In the genomic region with DNA sequence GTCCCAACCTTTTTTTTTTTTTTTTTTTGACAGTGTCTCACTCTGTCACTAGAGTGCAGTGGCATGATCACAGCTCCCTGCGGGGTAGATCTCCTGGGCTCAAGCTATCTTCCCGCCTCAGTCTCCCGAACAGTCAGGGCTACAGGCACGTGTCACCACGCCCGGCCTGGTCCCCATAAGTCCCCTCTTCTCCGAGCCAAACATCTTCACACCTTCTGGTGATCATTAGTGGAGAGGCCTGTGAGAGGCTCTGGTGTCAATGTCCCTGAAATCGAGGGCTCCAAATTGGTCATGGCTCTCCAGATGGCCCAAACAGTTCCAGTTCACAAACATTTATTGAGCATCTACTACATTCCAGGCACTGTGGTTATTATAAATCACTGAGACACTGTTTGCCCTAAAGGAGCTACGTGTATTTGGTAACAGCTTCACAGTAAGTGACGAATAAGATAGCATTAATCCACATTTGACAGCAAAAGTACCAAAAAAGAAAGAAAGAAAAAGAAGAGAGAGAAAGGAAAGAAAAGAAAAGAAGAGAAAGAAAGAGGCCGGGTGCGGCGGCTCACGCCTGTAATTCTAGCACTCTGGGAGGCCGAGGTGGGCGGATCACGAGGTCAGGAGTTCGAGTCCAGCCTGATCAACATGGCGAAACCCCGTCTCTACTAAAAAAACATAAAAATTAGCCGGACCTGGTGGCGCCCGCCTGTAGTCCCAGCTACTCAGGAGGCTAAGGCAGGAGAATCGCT, we compare ENCODE assay signal across 8 cellular contexts. TPM values are rescaled to one million over a fixed set of nuclear protein-coding genes. Genes with fewer than 3 reads are reported as not detected.
DNase-seq lines count a peak whose midpoint lies in the region; FAIRE-seq and TF ChIP-seq lines count a peak whose summit lies in the region.

No MANE protein-coding gene starts in this region.

- TF ChIP-seq RAD21 in H1 (IDR thresholded peaks at IDR 0.05 in 1 of 2, conservative IDR thresholded peaks at IDR 0.05 in 1 of 2; ENCODE audit: low read depth in 2 of 2, low read length in 2 of 2): no peak

- no peak overlapping the region for H3K23ac ChIP-seq in H1 (ENCODE audit: insufficient read length)

- POLR2A ChIA-PET in H1 (lab: Charles Lee; ENCODE audit: partially characterized antibody): interaction anchor here (0.6 to 6.2 kb wide), 14 partner anchors 9 to 418 kb away, joined by 3 to 27 read pairs (median 4); a partner anchor contains a TSS

- TF ChIP-seq EP300 in H1 (IDR thresholded peaks at IDR 0.05; ENCODE audit: borderline replicate concordance in 1 of 2, low read depth in 2 of 2, low read length in 2 of 2): no peak

- peak overlapping the region; percentile 48 to 72; a peak in 3 of 4 replicates for H3K4me2 ChIP-seq in H1 (ENCODE audit: insufficient read depth in 1 of 2, low read depth in 2 of 2, low read length in 2 of 2)

- H3K27ac ChIP-seq in C4-2B: peak overlapping the region; percentile 96
- H3K27ac ChIP-seq in H1 (ENCODE audit: low read depth, low read length): no peak overlapping the region

- H3K27me3 ChIP-seq in H1 (replicated peaks in 1 of 4; ENCODE audit: control insufficient read depth in 3 of 4, extremely low read depth in 1 of 4, insufficient read depth in 3 of 4, low read length in 3 of 4): no peaks in the 10 kb centered on the region
- peaks cover 2% of the 10 kb centered on the region for H3K27me3 ChIP-seq in neuron (ENCODE audit: insufficient read depth, low read length)

- H3K9me3 ChIP-seq in H1 (ENCODE audit: insufficient read depth in 2 of 2, low read depth in 1 of 2, low read length in 1 of 2): no peaks in the 10 kb centered on the region
- no peaks in the 10 kb centered on the region for H3K9me3 ChIP-seq in neuron (ENCODE audit: low read length)

- H2BK120ac ChIP-seq in H1 (replicated peaks; ENCODE audit: low read depth, low read length): no peak overlapping the region

- H3K14ac ChIP-seq in H1 (ENCODE audit: insufficient read length): no peak overlapping the region

- H4K20me1 ChIP-seq in H1 (replicated peaks in 1 of 2; ENCODE audit: control insufficient read depth in 1 of 2, insufficient read depth in 2 of 2, low read length in 2 of 2): peaks cover 0 to 1% of the 10 kb centered on the region in 2 experiments

- no peak for FAIRE-seq in H1 (lab: Jason Lieb, UNC)
- FAIRE-seq in D721Med (lab: Jason Lieb, UNC): no peak

- no peak for TF ChIP-seq POLR2A in H1 (IDR thresholded peaks at IDR 0.05; ENCODE audit: control extremely low read depth in 1 of 2, low read depth in 2 of 2, low read length in 2 of 2)

- H2BK12ac ChIP-seq in H1 (ENCODE audit: low read depth, low read length): no peak overlapping the region

- H3K9ac ChIP-seq in H1 (replicated peaks in 1 of 4; ENCODE audit: extremely low read depth in 1 of 4, low read depth in 3 of 4, low read length in 3 of 4): no peak overlapping the region; a peak in 1 of 7 replicates

- H4K5ac ChIP-seq in H1 (ENCODE audit: insufficient read length, low read depth, low read length): no peak overlapping the region

- H2BK5ac ChIP-seq in H1 (ENCODE audit: low read depth, low read length): no peak overlapping the region

- H3K4me3 ChIP-seq in H1 (ENCODE audit: extremely low read depth in 1 of 4, insufficient read depth in 2 of 4, low read depth in 3 of 4, low read length in 4 of 4) (peak overlapping the region; percentile 83 to 100 (median 94); a peak in 7 of 8 replicates), neuron (ENCODE audit: low read length) (peak overlapping the region; percentile 92)

- peak; percentile 25 for DNase-seq in RKO (ENCODE audit: low spot score)
- DNase-seq in H1 (ENCODE audit: low read depth in 1 of 2, low spot score in 2 of 2): no peak
- no peak for DNase-seq in hypothalamus (lab: John Stamatoyannopoulos, UW)
- DNase-seq in epidermal melanocyte (ENCODE audit: insufficient read length, low spot score): no peak
- DNase-seq in COLO829 (ENCODE audit: low spot score): no peak
- DNase-seq in D721Med (ENCODE audit: insufficient read length, low spot score): no peak

- H3K56ac ChIP-seq in H1 (replicated peaks; ENCODE audit: insufficient read length, low read depth, low read length): no peak overlapping the region

- no peak overlapping the region for H3K4ac ChIP-seq in H1 (replicated peaks; ENCODE audit: insufficient read length, low read depth, low read length)

- H2AK5ac ChIP-seq in H1 (ENCODE audit: low read depth, low read length): no peak overlapping the region

- 0 out of 2 replicates have a peak overlapping the region, but pooled peaks have one; percentile 4 for H4K8ac ChIP-seq in H1 (ENCODE audit: extremely low read depth, insufficient read depth, low read length)

- H3K4me1 ChIP-seq in H1 (replicated peaks in 1 of 4; ENCODE audit: control insufficient read depth in 3 of 4, insufficient read depth in 4 of 4, low read length in 3 of 4): peaks cover 0 to 3% (median 0%) of the 10 kb centered on the region in 4 experiments; a peak in 1 of 7 replicates
- H3K4me1 ChIP-seq in neuron (ENCODE audit: insufficient read depth, low read length): peaks cover 6% of the 10 kb centered on the region

- H3K79me2 ChIP-seq in H1 (ENCODE audit: control insufficient read depth in 1 of 2, insufficient read depth in 2 of 2, low read length in 2 of 2): peaks cover 12 to 29% of the 10 kb centered on the region in 2 experiments

- H2BK15ac ChIP-seq in H1 (ENCODE audit: low read length): no peak overlapping the region

- no peak overlapping the region for H2BK20ac ChIP-seq in H1 (ENCODE audit: low read length)

- H2AFZ ChIP-seq in H1 (ENCODE audit: low read length) (no peak overlapping the region), neuron (ENCODE audit: low read depth, low read length) (peak overlapping the region; percentile 62)

- CTCF ChIA-PET in H1 (lab: Charles Lee; ENCODE audit: partially characterized antibody): interaction anchor here (0.7 to 5.5 kb wide), 14 partner anchors 9 to 441 kb away, joined by 3 to 39 read pairs (median 4); a partner anchor contains a TSS

- no peaks in the 10 kb centered on the region; the same call in 1 of the 2 replicates for H3K79me1 ChIP-seq in H1 (ENCODE audit: low read depth, low read length)

- H3K36me3 ChIP-seq in H1 (ENCODE audit: control insufficient read depth in 2 of 4, insufficient read depth in 4 of 4, low read length in 3 of 4): peaks cover 7 to 17% (median 13%) of the 10 kb centered on the region in 4 experiments; a peak in 6 of 8 replicates
- peaks cover 16% of the 10 kb centered on the region for H3K36me3 ChIP-seq in neuron (ENCODE audit: insufficient read depth, low read length)

- no peak overlapping the region for H4K91ac ChIP-seq in H1 (replicated peaks; ENCODE audit: insufficient read length, low read length)

- no peak overlapping the region for H3K18ac ChIP-seq in H1 (ENCODE audit: extremely low read depth, low read length)

- H3K23me2 ChIP-seq in H1 (ENCODE audit: low read depth, low read length): no peaks in the 10 kb centered on the region

- no peak for TF ChIP-seq CTCF in C4-2B (conservative IDR thresholded peaks at IDR 0.05)
- TF ChIP-seq CTCF in H1 (IDR thresholded peaks at IDR 0.05; ENCODE audit: control extremely low read depth in 1 of 3, insufficient read depth in 1 of 3, low read depth in 1 of 3, low read length in 3 of 3): no peak
- no peak for TF ChIP-seq CTCF in D721Med (IDR thresholded peaks at IDR 0.05; ENCODE audit: insufficient read depth, missing control alignments)

- 56% methylated on average over 23 of the region's 24 CpGs; no CpG with 5 or more reads in 1 of the 2 experiments for WGBS in H1 (ENCODE audit: extremely low coverage in 1 of 2, insufficient coverage in 1 of 2, insufficient read length in 1 of 2, insufficient replicate concordance in 2 of 2, low coverage in 1 of 2, low lambda C conversion rate in 2 of 2, missing lambda C conversion rate in 1 of 2), 2 experiments

RNA-seq across cellular contexts. Expression of a gene that starts 0.9 kb away (rescaled TPM):
- total RNA-seq in H1 (2021; fragmentation: NEBNext Ultra II Directional; extraction: Animal tissue kit (Norgen Biotek cat#: 25700)): 54.3 and 57.1 TPM in 2 replicates
- polyA plus RNA-seq in H1 (2011; rRNA removed): 15.9 and 30.3 TPM in 2 replicates
- 35.4 TPM for polyA plus RNA-seq in H1 (2011; cell fraction: cytosol; rRNA removed)
- 14.3 TPM for polyA plus RNA-seq in H1 (2011; cell fraction: nucleus; rRNA removed)
- polyA plus RNA-seq in H1 (2012, experiment 1 of 2): 37.6 to 47.3 TPM (median 42.5 TPM) in 4 replicates
- 7.9 TPM for polyA plus RNA-seq in H1 (2012, experiment 2 of 2)
- polyA plus RNA-seq in H1 (2013, experiment 1 of 2): 30.7 TPM
- polyA plus RNA-seq in H1 (2013, experiment 2 of 2): 32.7 TPM
- 19.5 and 29.5 TPM in 2 replicates for polyA minus RNA-seq in H1 (2011; rRNA and poly(A)+ RNA removed)
- 11.4 TPM for polyA minus RNA-seq in H1 (2011; cell fraction: cytosol; rRNA and poly(A)+ RNA removed)
- 17.0 TPM for polyA minus RNA-seq in H1 (2011; cell fraction: nucleus; rRNA and poly(A)+ RNA removed)

RNA-seq across cellular contexts. Expression of a gene that starts 8.1 kb away (rescaled TPM):
- 0.82 and 1.4 TPM in 2 replicates for total RNA-seq in H1 (2021; fragmentation: NEBNext Ultra II Directional; extraction: Animal tissue kit (Norgen Biotek cat#: 25700))
- polyA plus RNA-seq in H1 (2011; rRNA removed): 0.77 and 1.3 TPM in 2 replicates
- 1.4 TPM for polyA plus RNA-seq in H1 (2011; cell fraction: cytosol; rRNA removed)
- polyA plus RNA-seq in H1 (2011; cell fraction: nucleus; rRNA removed): 2.4 TPM
- polyA plus RNA-seq in H1 (2012, experiment 1 of 2): 1.6 to 1.8 TPM (median 1.6 TPM) in 4 replicates
- 0.73 TPM for polyA plus RNA-seq in H1 (2012, experiment 2 of 2)
- 0.77 TPM for polyA plus RNA-seq in H1 (2013, experiment 1 of 2)
- polyA plus RNA-seq in H1 (2013, experiment 2 of 2): 0.61 TPM
- 2.2 and 3.1 TPM in 2 replicates for polyA minus RNA-seq in H1 (2011; rRNA and poly(A)+ RNA removed)
- 0.73 TPM for polyA minus RNA-seq in H1 (2011; cell fraction: cytosol; rRNA and poly(A)+ RNA removed)
- 2.1 TPM for polyA minus RNA-seq in H1 (2011; cell fraction: nucleus; rRNA and poly(A)+ RNA removed)

RNA-seq across cellular contexts. Expression of a gene that starts 28.0 kb away (rescaled TPM):
- 45.2 and 51.1 TPM in 2 replicates for total RNA-seq in H1 (2021; fragmentation: NEBNext Ultra II Directional; extraction: Animal tissue kit (Norgen Biotek cat#: 25700))
- polyA plus RNA-seq in H1 (2011; rRNA removed): 34.1 and 47.0 TPM in 2 replicates
- polyA plus RNA-seq in H1 (2011; cell fraction: cytosol; rRNA removed): 35.4 TPM
- 55.7 TPM for polyA plus RNA-seq in H1 (2011; cell fraction: nucleus; rRNA removed)
- 45.9 to 70.9 TPM (median 49.9 TPM) in 4 replicates for polyA plus RNA-seq in H1 (2012, experiment 1 of 2)
- polyA plus RNA-seq in H1 (2012, experiment 2 of 2): 63.1 TPM
- polyA plus RNA-seq in H1 (2013, experiment 1 of 2): 32.3 TPM
- 33.6 TPM for polyA plus RNA-seq in H1 (2013, experiment 2 of 2)
- 40.7 and 45.9 TPM in 2 replicates for polyA minus RNA-seq in H1 (2011; rRNA and poly(A)+ RNA removed)
- polyA minus RNA-seq in H1 (2011; cell fraction: cytosol; rRNA and poly(A)+ RNA removed): 23.0 TPM
- 17.4 TPM for polyA minus RNA-seq in H1 (2011; cell fraction: nucleus; rRNA and poly(A)+ RNA removed)

RNA-seq across cellular contexts. Expression of a gene that starts 56.0 kb away (rescaled TPM):
- total RNA-seq in H1 (2021; fragmentation: NEBNext Ultra II Directional; extraction: Animal tissue kit (Norgen Biotek cat#: 25700)): 15.6 and 17.3 TPM in 2 replicates
- 25.0 and 32.0 TPM in 2 replicates for polyA plus RNA-seq in H1 (2011; rRNA removed)
- polyA plus RNA-seq in H1 (2011; cell fraction: cytosol; rRNA removed): 28.5 TPM
- polyA plus RNA-seq in H1 (2011; cell fraction: nucleus; rRNA removed): 67.2 TPM
- polyA plus RNA-seq in H1 (2012, experiment 1 of 2): 19.0 to 24.5 TPM (median 23.7 TPM) in 4 replicates
- polyA plus RNA-seq in H1 (2012, experiment 2 of 2): 23.1 TPM
- 3.6 TPM for polyA plus RNA-seq in H1 (2013, experiment 1 of 2)
- polyA plus RNA-seq in H1 (2013, experiment 2 of 2): 3.4 TPM
- polyA minus RNA-seq in H1 (2011; rRNA and poly(A)+ RNA removed): 34.1 and 39.4 TPM in 2 replicates
- polyA minus RNA-seq in H1 (2011; cell fraction: cytosol; rRNA and poly(A)+ RNA removed): 26.3 TPM
- polyA minus RNA-seq in H1 (2011; cell fraction: nucleus; rRNA and poly(A)+ RNA removed): 37.4 TPM
